Comparison of ENCODE assay signal across 8 cellular contexts in the genomic region with DNA sequence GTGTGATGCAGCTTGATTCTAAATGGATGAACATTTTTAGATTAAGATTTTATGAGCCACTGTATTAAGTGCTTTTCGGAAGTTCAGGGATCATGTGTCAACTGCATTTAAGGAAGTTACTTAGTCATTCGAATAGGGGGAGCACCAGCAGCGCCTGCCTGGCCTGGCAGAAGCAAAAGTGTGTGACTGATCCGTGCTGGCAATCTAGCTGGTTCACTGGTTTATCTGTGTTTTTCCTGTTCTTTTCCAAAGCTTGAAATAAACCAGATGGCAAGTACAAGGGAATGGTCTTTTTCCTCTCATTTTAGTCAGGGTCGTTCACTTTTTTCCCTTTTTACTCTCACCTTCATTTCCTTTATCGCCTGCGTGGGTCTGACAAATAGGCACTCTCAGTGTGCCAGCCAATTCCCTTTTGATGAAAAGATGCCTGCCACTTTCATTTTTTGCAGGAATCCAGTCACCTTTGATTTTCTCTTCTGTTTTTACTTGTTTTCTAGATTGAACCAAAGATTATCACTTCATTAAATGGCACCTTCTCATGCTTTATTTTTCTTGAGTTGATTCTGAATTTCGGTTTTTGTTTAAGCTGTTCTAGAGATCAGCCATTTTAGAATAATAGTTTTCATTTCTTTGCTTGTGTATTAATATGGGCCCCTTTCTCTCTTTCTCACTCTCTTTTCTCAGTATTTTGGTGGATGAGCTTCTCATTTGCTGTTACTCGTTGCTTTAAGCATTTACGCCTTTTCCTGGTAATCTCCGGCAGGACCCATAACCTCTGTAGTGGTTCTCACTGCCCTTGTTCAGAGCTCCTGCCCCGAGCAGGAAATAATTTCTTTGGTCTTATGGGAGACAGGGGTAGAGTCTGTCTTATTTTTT. TPM values are rescaled to one million over a fixed set of nuclear protein-coding genes. Genes with fewer than 3 reads are reported as not detected.
DNase-seq lines count a peak whose midpoint lies in the region; ATAC-seq and TF ChIP-seq lines count a peak whose summit lies in the region.

No MANE protein-coding gene starts in this region.

- no peaks in the 10 kb centered on the region for H3K9me3 ChIP-seq in BLaER1 treated with 17β-estradiol and CSF1 and Interleukin-3, amounts not matched to agents 10 nM and 100 nM (replicated peaks in 1 of 11)
- no peaks in the 10 kb centered on the region for H3K9me3 ChIP-seq in HAP-1

- DNase-seq in HAP-1 (ENCODE audit: low spot score in 2 of 2) (peak; percentile 30 to 31), SK-MEL-5 (ENCODE audit: low read depth, low spot score) (peak; percentile 57), astrocyte of the spinal cord (ENCODE audit: low read depth, low spot score) (peak; percentile 79), iris pigment epithelial cell (ENCODE audit: low read depth) (peak; percentile 86), mesenteric fat pad (ENCODE audit: low spot score) (no peak)
- DNase-seq in stimulated activated CD4-positive, alpha-beta T cell treated with anti-CD3 and anti-CD28 coated beads, Interleukin-1b, Interleukin-23, amount 100 ng/mL, for 4 hours (ENCODE audit: low read depth in 2 of 2), result peak; percentile 21 to 28

- peak overlapping the region; percentile 0 to 43 (median 24); a peak in 13 of 20 replicates for H3K4me3 ChIP-seq in BLaER1 treated with 17β-estradiol and CSF1 and Interleukin-3, amounts not matched to agents 10 nM and 100 nM
- H3K4me3 ChIP-seq in HAP-1 (no peak overlapping the region), astrocyte of the spinal cord (ENCODE audit: low read depth, low read length) (peak overlapping the region; percentile 23)

- in situ Hi-C loops in HAP-1 (cut with MboI; ENCODE audit: low sequenced_read_pairs), result no loop called here
- in situ Hi-C loops in SK-MEL-5 (cut with HindIII; ENCODE audit: low pct_unique_long_range_greater_than_20kb, low sequenced_read_pairs), result no loop called here
- in situ Hi-C loops in astrocyte of the spinal cord (cut with HindIII; ENCODE audit: low sequenced_read_pairs), result no loop called here

- H3K4me2 ChIP-seq in BLaER1 treated with 17β-estradiol and CSF1 and Interleukin-3, amounts not matched to agents 10 nM and 100 nM, result peak overlapping the region; percentile 60 to 99 (median 93)

- H3K36me3 ChIP-seq in BLaER1 treated with 17β-estradiol and CSF1 and Interleukin-3, amounts not matched to agents 10 nM and 100 nM, result peaks cover 0 to 27% (median 16%) of the 10 kb centered on the region in 11 experiments; a peak in 11 of 22 replicates
- H3K36me3 ChIP-seq in HAP-1 (replicated peaks), result 0 out of 2 replicates have a peak, but pooled peaks cover 3% of the 10 kb centered on the region

- H3K9ac ChIP-seq in BLaER1 treated with 17β-estradiol and CSF1 and Interleukin-3, amounts not matched to agents 10 nM and 100 nM, result peak overlapping the region; percentile 18 to 70 (median 61); a peak in 21 of 22 replicates

- peaks cover 44 to 79% (median 47%) of the 10 kb centered on the region in 10 experiments for H3K4me1 ChIP-seq in BLaER1 treated with 17β-estradiol and CSF1 and Interleukin-3, amounts not matched to agents 10 nM and 100 nM
- H3K4me1 ChIP-seq in HAP-1, result peaks cover 11% of the 10 kb centered on the region

- peak overlapping the region; percentile 22 to 70 (median 54); a peak in 19 of 22 replicates for H3K27ac ChIP-seq in BLaER1 treated with 17β-estradiol and CSF1 and Interleukin-3, amounts not matched to agents 10 nM and 100 nM

- H4K20me1 ChIP-seq in BLaER1 treated with 17β-estradiol and CSF1 and Interleukin-3, amounts not matched to agents 10 nM and 100 nM, result peaks cover 0 to 18% (median 0%) of the 10 kb centered on the region in 11 experiments; a peak in 6 of 22 replicates

- no peak for ATAC-seq in HG03520 (IDR thresholded peaks at IDR 0.05; ENCODE audit: unreplicated experiment)

- H3K27me3 ChIP-seq in BLaER1 treated with 17β-estradiol and CSF1 and Interleukin-3, amounts not matched to agents 10 nM and 100 nM, result no peaks in the 10 kb centered on the region
- H3K27me3 ChIP-seq in HAP-1 (ENCODE audit: low read depth), result no peaks in the 10 kb centered on the region

- TF ChIP-seq CTCF in astrocyte of the spinal cord (IDR thresholded peaks at IDR 0.05; ENCODE audit: low read depth, low read length), result peak; percentile 20

RNA-seq across cellular contexts. Expression of gene ABHD2, which starts 2.8 kb away (rescaled TPM):
- total RNA-seq in SK-MEL-5 (2014; rRNA removed; shearing (Covaris generic)), result 42.8 and 46.7 TPM in 2 replicates
- polyA plus RNA-seq in SK-MEL-5 (2015; cell fraction: cytosol; rRNA removed), result 40.4 and 65.8 TPM in 2 replicates
- 11.7 and 19.8 TPM in 2 replicates for polyA plus RNA-seq in SK-MEL-5 (2015; cell fraction: nucleus; rRNA removed)
- total RNA-seq in mesenteric fat pad, result 101 TPM
